11 cellular contexts compared by ENCODE assay signal in genomic region chr14:71267691-71268090, GRCh38. TPM values are rescaled to one million over a fixed set of nuclear protein-coding genes. Genes with fewer than 3 reads are reported as not detected.
DNase-seq lines count a peak whose midpoint lies in the region; ATAC-seq and TF ChIP-seq lines count a peak whose summit lies in the region.
"Had no signal": no experiment of that assay in that cellular context is flagged by ENCODE, and none has a peak within 500 bp of the region (broad histone marks: within the 10 kb centered on the region; RNA-seq: fewer than 3 reads in every experiment).

No MANE protein-coding gene starts in this region.

- TF ChIP-seq CTCF in epithelial cell of proximal tubule (conservative IDR thresholded peaks at IDR 0.05; ENCODE audit: low read depth, low read length) = no peak
- TF ChIP-seq CTCF in spleen (IDR thresholded peaks at IDR 0.05 in 8 of 11, conservative IDR thresholded peaks at IDR 0.05 in 3 of 11) = no peak
- TF ChIP-seq CTCF in tibial nerve (IDR thresholded peaks at IDR 0.05) = no peak

- H3K9me3 ChIP-seq in SJSA1 (replicated peaks) (no peaks in the 10 kb centered on the region), spleen (peaks cover 0 to 26% (median 15%) of the 10 kb centered on the region in 8 donors), tibial nerve (peaks cover 0 to 6% (median 0%) of the 10 kb centered on the region in 4 donors)

- intact Hi-C loops in activated CD4-positive, alpha-beta T cell treated with anti-CD3 and anti-CD28 coated beads, Interleukin-2, amount 10 ng/mL, durations not matched to agents 24 days and 14 days (cut with micrococcal nuclease) = loop anchor here (1.0 to 2.0 kb wide), 6 partner anchors 21 to 288 kb away; partner anchors contain the start of gene SIPA1L1
- intact Hi-C loops in spleen (cut with DNase I; ENCODE audit: low total_unique reads) = no loop called here

- no peak for DNase-seq in activated CD4-positive, alpha-beta T cell treated with anti-CD3 and anti-CD28 coated beads, Interleukin-2, amount 10 ng/mL, durations not matched to agents 24 days and 14 days
- no peak for DNase-seq in activated CD4-positive, alpha-beta T cell treated with anti-CD3 and anti-CD28 coated beads, Interleukin-2, amount 50 U/mL, for 4 hours
- DNase-seq in SJSA1 (ENCODE audit: low read depth in 1 of 2, low spot score in 2 of 2) (no peak), epithelial cell of proximal tubule (ENCODE audit: low read depth) (no peak), spleen (no peak), tibial nerve (ENCODE audit: low spot score in 2 of 2) (no peak)
- DNase-seq: activated CD4-positive, CD25-positive, alpha-beta regulatory T cell; anterior cingulate cortex; islet precursor cell had no signal

- H3K27ac Mint-ChIP-seq in activated CD4-positive, alpha-beta T cell treated with anti-CD3 and anti-CD28 coated beads, Interleukin-2, amount 10 ng/mL, durations not matched to agents 24 days and 14 days = peak overlapping the region; percentile 63

- WGBS in spleen, 5 donors = 25 to 32% (median 30%) methylated on average over 2 of the region's 2 CpGs
- 24 to 31% methylated on average over 2 of the region's 2 CpGs for WGBS in tibial nerve, 2 donors

- H3K4me1 Mint-ChIP-seq in activated CD4-positive, alpha-beta T cell treated with anti-CD3 and anti-CD28 coated beads, Interleukin-2, amount 10 ng/mL, durations not matched to agents 24 days and 14 days = peaks cover 32% of the 10 kb centered on the region

- H3K4me3 Mint-ChIP-seq in activated CD4-positive, alpha-beta T cell treated with anti-CD3 and anti-CD28 coated beads, Interleukin-2, amount 10 ng/mL, durations not matched to agents 24 days and 14 days = peak overlapping the region; percentile 36

- no peak for TF ChIP-seq EP300 in tibial nerve (IDR thresholded peaks at IDR 0.05)

- H3K27ac ChIP-seq in SJSA1 (no peak overlapping the region), spleen (peak overlapping the region in 6 of 8 donors; percentile 0 to 44 (median 30)), tibial nerve (no peak overlapping the region)

- H3K36me3 Mint-ChIP-seq in activated CD4-positive, alpha-beta T cell treated with anti-CD3 and anti-CD28 coated beads, Interleukin-2, amount 10 ng/mL, durations not matched to agents 24 days and 14 days (ENCODE audit: low read depth) = peaks cover 17% of the 10 kb centered on the region

- no peaks in the 10 kb centered on the region for H3K27me3 ChIP-seq in SJSA1 (replicated peaks)
- no peaks in the 10 kb centered on the region for H3K27me3 ChIP-seq in spleen (replicated peaks in 1 of 7)
- H3K27me3 ChIP-seq in tibial nerve = no peaks in the 10 kb centered on the region

- H3K36me3 ChIP-seq in SJSA1 (no peaks in the 10 kb centered on the region), spleen (no peaks in the 10 kb centered on the region), tibial nerve (no peaks in the 10 kb centered on the region)

- ATAC-seq in HG03442 (IDR thresholded peaks at IDR 0.05; ENCODE audit: unreplicated experiment) (no peak), GM21576 (IDR thresholded peaks at IDR 0.05; ENCODE audit: unreplicated experiment) (no peak)

- peaks cover 12% of the 10 kb centered on the region for H3K27me3 Mint-ChIP-seq in activated CD4-positive, alpha-beta T cell treated with anti-CD3 and anti-CD28 coated beads, Interleukin-2, amount 10 ng/mL, durations not matched to agents 24 days and 14 days

- H3K4me1 ChIP-seq in SJSA1 (replicated peaks) = peaks cover 7% of the 10 kb centered on the region
- peaks cover 0 to 16% (median 7%) of the 10 kb centered on the region in 6 donors for H3K4me1 ChIP-seq in spleen
- peaks cover 0 to 8% (median 0%) of the 10 kb centered on the region in 4 donors for H3K4me1 ChIP-seq in tibial nerve

- TF ChIP-seq POLR2A in spleen (IDR thresholded peaks at IDR 0.05) (no peak), tibial nerve (IDR thresholded peaks at IDR 0.05) (no peak)

- H3K4me3 ChIP-seq in SJSA1 = peak overlapping the region; percentile 7; the same call in 1 of the 2 replicates
- H3K4me3 ChIP-seq in epithelial cell of proximal tubule (ENCODE audit: low read depth, low read length) = peak overlapping the region; percentile 36
- H3K4me3 ChIP-seq in spleen = peak overlapping the region in 5 of 8 donors; percentile 2 to 60 (median 9)
- peak overlapping the region in 1 of 4 donors; percentile 17 for H3K4me3 ChIP-seq in tibial nerve

- peaks cover 26% of the 10 kb centered on the region for H3K9me3 Mint-ChIP-seq in activated CD4-positive, alpha-beta T cell treated with anti-CD3 and anti-CD28 coated beads, Interleukin-2, amount 10 ng/mL, durations not matched to agents 24 days and 14 days

RNA-seq across cellular contexts. Expression of gene SIPA1L1, which starts 52.6 kb away (rescaled TPM):
- 69.7 and 72.6 TPM in 2 replicates for total RNA-seq in activated CD4-positive, alpha-beta T cell treated with anti-CD3 and anti-CD28 coated beads, Interleukin-2, amount 10 ng/mL, durations not matched to agents 24 days and 14 days
- total RNA-seq in SJSA1 (2014; rRNA removed; shearing (Covaris generic)) = 10.8 and 21.0 TPM in 2 replicates
- total RNA-seq in epithelial cell of proximal tubule (33.9 and 61.6 TPM in 2 replicates), spleen (100 to 1,000 TPM in 6 of 7 donors, 10 to 100 TPM in 1; 98.7 to 167 (median 146) TPM), tibial nerve (10 to 100 TPM; 46.1 to 50.3 (median 49.5) TPM)
- 10 to 100 TPM; 11.9 to 27.9 (median 21.5) TPM for polyA plus RNA-seq in spleen

Comparison
In these comparisons a context has a peak if more than half of its experiments do, and no peak if none do; other contexts are left out.
1. H3K27ac ChIP-seq: peak in spleen (6 of 8); none in SJSA1 (single experiment) and tibial nerve (0 of 4).